In the genomic region with DNA sequence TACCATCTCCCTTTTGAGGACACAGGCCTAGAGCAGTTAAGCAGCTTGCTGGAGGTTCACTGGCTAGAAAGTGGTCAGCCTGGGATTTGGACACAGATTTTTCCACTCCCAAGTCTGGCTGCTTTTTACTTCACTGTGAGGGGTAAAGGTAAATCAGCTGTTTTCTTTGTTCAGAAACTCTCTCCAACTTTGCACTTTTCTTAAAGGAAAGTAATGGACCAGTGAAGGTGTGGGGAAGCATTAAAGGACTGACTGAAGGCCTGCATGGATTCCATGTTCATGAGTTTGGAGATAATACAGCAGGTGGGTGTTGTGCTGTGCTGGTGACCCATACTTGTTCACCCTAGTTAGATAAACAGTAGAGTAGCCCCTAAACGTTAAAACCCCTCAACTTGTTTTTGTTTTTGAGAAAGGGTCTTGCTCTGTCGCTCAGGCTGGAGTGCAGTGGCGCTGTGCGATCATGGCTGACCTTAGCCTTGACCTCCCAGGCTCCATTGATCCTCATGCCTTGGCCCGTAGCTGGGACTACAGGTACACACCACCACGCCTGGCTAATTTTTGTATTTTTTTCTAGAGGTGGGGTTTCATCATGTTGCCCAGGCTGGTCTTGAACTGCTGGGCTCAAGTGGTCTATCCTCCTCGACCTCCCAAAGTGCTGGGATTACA, we compare ENCODE assay signal across 23 cellular contexts. TPM values are rescaled to one million over a fixed set of nuclear protein-coding genes. Genes with fewer than 3 reads are reported as not detected.
DNase-seq lines count a peak whose midpoint lies in the region; ATAC-seq and TF ChIP-seq lines count a peak whose summit lies in the region.
"Had no signal": no experiment of that assay in that cellular context is flagged by ENCODE, and none has a peak within 500 bp of the region (broad histone marks: within the 10 kb centered on the region; RNA-seq: fewer than 3 reads in every experiment).

No MANE protein-coding gene starts in this region.

- peaks cover 95% of the 10 kb centered on the region for H3K36me3 Mint-ChIP-seq in CD4-positive, alpha-beta T cell (ENCODE audit: low read depth)
- peaks cover 52% of the 10 kb centered on the region for H3K36me3 Mint-ChIP-seq in central memory CD8-positive, alpha-beta T cell (ENCODE audit: insufficient read depth)

- no peak for TF ChIP-seq EP300 in SK-N-SH (IDR thresholded peaks at IDR 0.05; ENCODE audit: borderline replicate concordance in 1 of 2, low read depth in 1 of 2, low read length in 1 of 2)

- TF ChIP-seq POLR2A in breast epithelium (IDR thresholded peaks at IDR 0.05), result no peak

- H3K4me1 Mint-ChIP-seq in CD4-positive, alpha-beta T cell (ENCODE audit: low read depth), result peaks cover 93% of the 10 kb centered on the region
- H3K4me1 Mint-ChIP-seq in central memory CD8-positive, alpha-beta T cell, result peaks cover 59% of the 10 kb centered on the region

- H2AFZ ChIP-seq in SK-N-SH (ENCODE audit: low read depth) (no peak overlapping the region), SU-DHL-6 (ENCODE audit: low read depth, low read length, severe bottlenecking) (no peak overlapping the region)
- H2AFZ ChIP-seq: hepatocyte had no signal

- POLR2A ChIA-PET in SK-N-SH (lab: Yijun Ruan, JAX), result no interaction called here
- POLR2A ChIA-PET in CD4-positive, alpha-beta T cell (lab: Charles Lee), result interaction anchor here (0.6 kb wide), 1 partner anchor 499 kb away, joined by 4 read pairs; no protein-coding TSS in a partner anchor

- peak overlapping the region; percentile 35 for H3K27ac Mint-ChIP-seq in CD4-positive, alpha-beta T cell
- H3K27ac Mint-ChIP-seq in central memory CD8-positive, alpha-beta T cell (ENCODE audit: low read depth), result no peak overlapping the region

- CTCF ChIA-PET in SK-N-SH (lab: Yijun Ruan, JAX), result no interaction called here
- CTCF ChIA-PET in CD4-positive, alpha-beta T cell (lab: Charles Lee), result no interaction called here

- no peaks in the 10 kb centered on the region for H3K9me3 Mint-ChIP-seq in CD4-positive, alpha-beta T cell
- H3K9me3 Mint-ChIP-seq in central memory CD8-positive, alpha-beta T cell, result no peaks in the 10 kb centered on the region

- intact Hi-C loops in CD4-positive, alpha-beta T cell (cut with DNase I, micrococcal nuclease), result loop anchor here in 1 of 2 experiments (5.0 to 10.0 kb wide), 2 partner anchors 39 to 611 kb away; a partner anchor contains a TSS
- intact Hi-C loops in breast epithelium (cut with DNase I; ENCODE audit: low total_unique reads), result no loop called here

- H3K79me2 ChIP-seq in SK-N-SH (ENCODE audit: insufficient read depth), result peaks cover 75% of the 10 kb centered on the region
- peaks cover 53% of the 10 kb centered on the region for H3K79me2 ChIP-seq in SU-DHL-6 (ENCODE audit: insufficient read depth, low read length)

- H3K4me3 ChIP-seq in SK-N-SH (ENCODE audit: low read depth in 2 of 2, low read length in 1 of 2) (no peak overlapping the region), SU-DHL-6 (ENCODE audit: insufficient read depth, low read length, poor library complexity, severe bottlenecking) (no peak overlapping the region), breast epithelium (no peak overlapping the region)
- H3K4me3 ChIP-seq: hepatocyte, uterus had no signal

- TF ChIP-seq RAD21 in SK-N-SH (IDR thresholded peaks at IDR 0.05; ENCODE audit: low read length), result no peak

- ATAC-seq in SK-N-SH treated with all-trans-retinoic acid at 6 μM for 48 hours, result no peak
- ATAC-seq in CD4-positive, alpha-beta T cell (ENCODE audit: poor library complexity), result no peak
- no peak for ATAC-seq in central memory CD8-positive, alpha-beta T cell (replicated peaks; ENCODE audit: extremely low read depth, poor library complexity, severe bottlenecking)
- ATAC-seq: HCT116, left ventricle myocardium superior, Right ventricle myocardium inferior had no signal

- TF ChIP-seq CTCF in SK-N-SH (IDR thresholded peaks at IDR 0.05) (no peak), SU-DHL-6 (IDR thresholded peaks at IDR 0.05; ENCODE audit: insufficient read depth, low read length, poor library complexity, severe bottlenecking) (no peak), breast epithelium (IDR thresholded peaks at IDR 0.05) (no peak)
- TF ChIP-seq CTCF in CD4-positive, alpha-beta T cell (IDR thresholded peaks at IDR 0.05), result no peak

- H3K9me3 ChIP-seq in SK-N-SH, result no peaks in the 10 kb centered on the region
- H3K9me3 ChIP-seq in CD4-positive, alpha-beta T cell (ENCODE audit: control insufficient read depth, low read length), result no peaks in the 10 kb centered on the region
- H3K9me3 ChIP-seq in SU-DHL-6 (ENCODE audit: insufficient read depth, low read length), result no peaks in the 10 kb centered on the region
- H3K9me3 ChIP-seq in breast epithelium, result no peaks in the 10 kb centered on the region
- H3K9me3 ChIP-seq: BE2C, neutrophil, uterus had no signal

- 77% methylated on average over 7 of the region's 7 CpGs for WGBS in SK-N-SH (ENCODE audit: low lambda C conversion rate)

- H3K36me3 ChIP-seq in SK-N-SH (replicated peaks in 1 of 2; ENCODE audit: control insufficient read depth in 1 of 2, insufficient read depth in 2 of 2, low read length in 1 of 2) (peaks cover 38 to 43% of the 10 kb centered on the region in 2 experiments), SU-DHL-6 (ENCODE audit: low read length) (peaks cover 29% of the 10 kb centered on the region; the same call in 1 of the 2 replicates), breast epithelium (no peaks in the 10 kb centered on the region)
- H3K36me3 ChIP-seq: neutrophil, uterus had no signal

- H3K27me3 ChIP-seq in SK-N-SH (ENCODE audit: insufficient read depth) (no peaks in the 10 kb centered on the region), SU-DHL-6 (ENCODE audit: low read length) (no peaks in the 10 kb centered on the region), breast epithelium (no peaks in the 10 kb centered on the region)
- H3K27me3 ChIP-seq in CD4-positive, alpha-beta T cell (ENCODE audit: control insufficient read depth, insufficient read depth, low read length), result no peaks in the 10 kb centered on the region
- H3K27me3 ChIP-seq: BE2C, hepatocyte, uterus had no signal

- no peaks in the 10 kb centered on the region for H3K27me3 Mint-ChIP-seq in CD4-positive, alpha-beta T cell
- H3K27me3 Mint-ChIP-seq in central memory CD8-positive, alpha-beta T cell, result no peaks in the 10 kb centered on the region

- H3K4me2 ChIP-seq in SK-N-SH, result 0 out of 2 replicates have a peak overlapping the region, but pooled peaks have one; percentile 0
- H3K4me2 ChIP-seq in SU-DHL-6 (ENCODE audit: low read depth, low read length, poor library complexity, severe bottlenecking), result peak overlapping the region; percentile 41
- H3K4me2 ChIP-seq: hepatocyte had no signal

- DNase-seq in SK-N-SH, result no peak
- no peak for DNase-seq in CD4-positive, alpha-beta T cell
- no peak for DNase-seq in central memory CD8-positive, alpha-beta T cell (ENCODE audit: low spot score in 2 of 2)
- no peak for DNase-seq in AG20443 (ENCODE audit: low spot score)
- DNase-seq in NCI-H524 (lab: John Stamatoyannopoulos, UW), result no peak
- DNase-seq in breast epithelium (ENCODE audit: low spot score in 2 of 2), result no peak
- DNase-seq: activated CD4-positive, alpha-beta T cell treated with anti-CD3 and anti-CD28 coated beads, Interleukin-2, amount 50 U/mL, for 1 hour; BE2C; caudate nucleus; foreskin fibroblast; left ventricle myocardium superior; NCI-H1105 treated with DMSO at 0.1 percent for 48 hours; NCI-H69; retina; uterus had no signal

- H3F3A ChIP-seq in SK-N-SH (replicated peaks; ENCODE audit: insufficient read depth) (peaks cover 12% of the 10 kb centered on the region), SU-DHL-6 (ENCODE audit: insufficient read depth) (peaks cover 26% of the 10 kb centered on the region)

- peak overlapping the region; percentile 44 for H3K4me3 Mint-ChIP-seq in CD4-positive, alpha-beta T cell
- peak overlapping the region; percentile 16 for H3K4me3 Mint-ChIP-seq in central memory CD8-positive, alpha-beta T cell

- H3K4me1 ChIP-seq in SK-N-SH (ENCODE audit: control insufficient read depth in 1 of 2, insufficient read depth in 2 of 2, low read depth in 1 of 2, low read length in 1 of 2), result peaks cover 5 to 9% of the 10 kb centered on the region in 2 experiments; a peak in 3 of 4 replicates
- no peaks in the 10 kb centered on the region for H3K4me1 ChIP-seq in breast epithelium
- H3K4me1 ChIP-seq: BE2C had no signal

- H3K9ac ChIP-seq in SK-N-SH (no peak overlapping the region), SU-DHL-6 (ENCODE audit: low read length) (no peak overlapping the region)

- H3K9me2 ChIP-seq in SK-N-SH (no peaks in the 10 kb centered on the region), SU-DHL-6 (replicated peaks; ENCODE audit: insufficient read depth, low read length) (no peaks in the 10 kb centered on the region)

- peaks cover 62% of the 10 kb centered on the region for H4K20me1 ChIP-seq in SK-N-SH (ENCODE audit: insufficient read depth)
- H4K20me1 ChIP-seq in SU-DHL-6 (ENCODE audit: low read depth, low read length), result no peaks in the 10 kb centered on the region

- H3K27ac ChIP-seq in SK-N-SH (ENCODE audit: low read depth in 2 of 2, low read length in 1 of 2), result no peak overlapping the region
- H3K27ac ChIP-seq in CD4-positive, alpha-beta T cell (ENCODE audit: low read depth, low read length), result no peak overlapping the region
- H3K27ac ChIP-seq in SU-DHL-6 (ENCODE audit: low read depth, low read length), result peak overlapping the region; percentile 62
- H3K27ac ChIP-seq in breast epithelium, result no peak overlapping the region
- H3K27ac ChIP-seq: 22Rv1, epithelial cell of prostate, hepatocyte, neutrophil, uterus had no signal

TF ChIP-seq in SK-N-SH, 30 proteins besides CTCF, POLR2A, EP300 and RAD21 (continues in another document):
- no peak for TF ChIP-seq CHD2 (IDR thresholded peaks at IDR 0.05; ENCODE audit: low read length, partially characterized antibody)
- TF ChIP-seq, protein P1, sequence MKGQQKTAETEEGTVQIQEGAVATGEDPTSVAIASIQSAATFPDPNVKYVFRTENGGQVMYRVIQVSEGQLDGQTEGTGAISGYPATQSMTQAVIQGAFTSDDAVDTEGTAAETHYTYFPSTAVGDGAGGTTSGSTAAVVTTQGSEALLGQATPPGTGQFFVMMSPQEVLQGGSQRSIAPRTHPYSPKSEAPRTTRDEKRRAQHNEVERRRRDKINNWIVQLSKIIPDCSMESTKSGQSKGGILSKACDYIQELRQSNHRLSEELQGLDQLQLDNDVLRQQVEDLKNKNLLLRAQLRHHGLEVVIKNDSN (IDR thresholded peaks at IDR 0.05; ENCODE audit: borderline replicate concordance, low read depth), result no peak

TF ChIP-seq in SK-N-SH treated with all-trans-retinoic acid at 6 μM for 48 hours, 23 proteins besides CTCF, POLR2A, EP300 and RAD21 (continues in another document):
- TF ChIP-seq ESRRG (CRISPR knock-in tag; IDR thresholded peaks at IDR 0.05) (no peak), ZC3H10 (CRISPR knock-in tag; IDR thresholded peaks at IDR 0.05) (no peak)

RNA-seq across cellular contexts. Expression of a gene that starts 4.2 kb away (rescaled TPM):
- polyA plus RNA-seq in SK-N-SH (2012; rRNA removed), result 507 and 572 TPM in 2 replicates
- 612 and 716 TPM in 2 replicates for polyA plus RNA-seq in SK-N-SH (2012; cell fraction: cytosol; rRNA removed)
- polyA plus RNA-seq in SK-N-SH (2012; cell fraction: nucleus; rRNA removed), result 170 and 195 TPM in 2 replicates
- 100 to 1,000 TPM; 158 to 161 TPM for total RNA-seq in CD4-positive, alpha-beta T cell
- total RNA-seq in breast epithelium, result 100 to 1,000 TPM; 214 to 314 (median 218) TPM
